11 cellular contexts compared by ENCODE assay signal in the genomic region with DNA sequence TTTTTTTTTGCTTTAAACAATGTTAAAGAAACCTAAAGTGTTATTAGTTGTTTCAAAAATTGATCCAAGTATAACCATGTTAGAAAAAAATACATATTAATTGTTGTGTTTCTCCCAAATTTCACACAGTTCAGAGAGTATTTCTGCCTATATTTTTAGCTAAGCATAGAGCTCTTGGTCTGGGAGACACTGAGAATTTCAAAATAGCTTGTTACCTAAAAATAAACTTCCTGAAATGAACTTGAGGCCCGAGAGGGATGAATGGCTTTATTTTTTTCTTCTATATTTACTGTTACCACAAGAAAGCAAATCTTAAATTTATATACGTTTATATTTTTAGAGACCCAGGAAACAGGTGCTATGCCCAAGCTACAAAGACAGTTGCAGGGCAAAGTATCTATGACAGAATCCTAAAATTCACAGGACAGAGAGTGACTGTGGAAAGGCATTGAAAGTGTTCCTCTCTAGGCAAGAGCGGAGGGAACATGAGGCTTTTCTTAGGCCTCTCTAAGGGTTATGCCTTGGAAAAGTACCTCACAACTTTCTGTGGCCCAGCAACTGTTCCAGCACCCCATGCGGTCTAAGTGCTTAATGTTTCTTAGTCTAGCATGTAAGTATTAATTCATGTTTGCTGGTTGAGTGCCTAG. TPM values are rescaled to one million over a fixed set of nuclear protein-coding genes. Genes with fewer than 3 reads are reported as not detected.
A peak's percentile ranks its signal among the peaks of the same experiment; 100 is the strongest.
DNase-seq lines count a peak whose midpoint lies in the region; ATAC-seq and TF ChIP-seq lines count a peak whose summit lies in the region.
"Had no signal": no experiment of that assay in that cellular context is flagged by ENCODE, and none has a peak within 500 bp of the region (broad histone marks: within the 10 kb centered on the region; RNA-seq: fewer than 3 reads in every experiment).

No MANE protein-coding gene starts in this region.

- H3K27ac ChIP-seq in ACC112 (ENCODE audit: low read depth, low read length) (peak overlapping the region; percentile 72), osteoblast (ENCODE audit: low read depth, low read length) (no peak overlapping the region)

- peaks cover 96% of the 10 kb centered on the region for H3K4me1 Mint-ChIP-seq in activated T-cell treated with anti-CD3 and anti-CD28 coated beads, Interleukin-2, amount 50 U/mL, for 72 hours (ENCODE audit: low read depth)
- peaks cover 69% of the 10 kb centered on the region for H3K4me1 Mint-ChIP-seq in memory B cell

- peaks cover 63% of the 10 kb centered on the region for H3K4me1 ChIP-seq in ACC112 (ENCODE audit: control insufficient read depth, insufficient read depth, low read length, unreplicated experiment)
- peaks cover 18% of the 10 kb centered on the region for H3K4me1 ChIP-seq in osteoblast (ENCODE audit: insufficient read depth, low read length)

- H3K9me3 ChIP-seq in osteoblast (ENCODE audit: low read depth, low read length): no peaks in the 10 kb centered on the region

- ATAC-seq in GM21423 (IDR thresholded peaks at IDR 0.05; ENCODE audit: unreplicated experiment) (peak; percentile 26), memory B cell (ENCODE audit: low read depth) (no peak)
- ATAC-seq in activated T-cell treated with anti-CD3 and anti-CD28 coated beads, Interleukin-2, amount 50 U/mL, for 72 hours (replicated peaks in 1 of 2): no peak

- peaks cover 94% of the 10 kb centered on the region for H3K79me2 ChIP-seq in ACC112 (ENCODE audit: control insufficient read depth, insufficient read depth, low read length, unreplicated experiment)
- H3K79me2 ChIP-seq in osteoblast (ENCODE audit: insufficient read depth, low read length): peaks cover 85% of the 10 kb centered on the region

- no peak for DNase-seq in activated T-cell treated with anti-CD3 and anti-CD28 coated beads, Interleukin-2, amount 50 U/mL, for 72 hours
- DNase-seq in memory B cell (ENCODE audit: low spot score in 2 of 2) (no peak), GM03348 (ENCODE audit: low spot score) (no peak), osteoblast (ENCODE audit: insufficient read length, low spot score, missing footprints) (no peak), NK-92 (lab: John Stamatoyannopoulos, UW; ENCODE audit: unreplicated experiment) (no peak)
- DNase-seq in central memory CD4-positive, alpha-beta T cell: no peak
- DNase-seq: activated CD8-positive, alpha-beta memory T cell treated with anti-CD3 and anti-CD28 coated beads, Interleukin-2, amount 50 U/mL, for 48 hours; erythroblast; NCI-H748 treated with DMSO at 0.1 percent for 48 hours had no signal

- H3K9me3 Mint-ChIP-seq in activated T-cell treated with anti-CD3 and anti-CD28 coated beads, Interleukin-2, amount 50 U/mL, for 72 hours: no peaks in the 10 kb centered on the region
- no peaks in the 10 kb centered on the region for H3K9me3 Mint-ChIP-seq in memory B cell

- H3K27me3 ChIP-seq in ACC112 (ENCODE audit: insufficient read depth, low read length) (no peaks in the 10 kb centered on the region), osteoblast (ENCODE audit: insufficient read depth, low read length) (no peaks in the 10 kb centered on the region)

- H2AFZ ChIP-seq in ACC112 (ENCODE audit: low read length, unreplicated experiment) (no peak overlapping the region), osteoblast (ENCODE audit: low read length) (no peak overlapping the region)

- peak overlapping the region; percentile 62 for H3K4me3 Mint-ChIP-seq in activated T-cell treated with anti-CD3 and anti-CD28 coated beads, Interleukin-2, amount 50 U/mL, for 72 hours
- no peak overlapping the region for H3K4me3 Mint-ChIP-seq in memory B cell

- H3K4me2 ChIP-seq in osteoblast (ENCODE audit: insufficient read depth, low read length): no peak overlapping the region

- no peaks in the 10 kb centered on the region for H3K27me3 Mint-ChIP-seq in activated T-cell treated with anti-CD3 and anti-CD28 coated beads, Interleukin-2, amount 50 U/mL, for 72 hours (ENCODE audit: low read depth)
- no peaks in the 10 kb centered on the region for H3K27me3 Mint-ChIP-seq in memory B cell

- no peak for TF ChIP-seq CTCF in osteoblast (IDR thresholded peaks at IDR 0.05; ENCODE audit: extremely low read depth, low read depth, low read length)

- H3K4me3 ChIP-seq in ACC112 (ENCODE audit: low read depth, low read length) (no peak overlapping the region), osteoblast (ENCODE audit: insufficient read depth, low read length) (no peak overlapping the region)

- peaks cover 8% of the 10 kb centered on the region for H4K20me1 ChIP-seq in osteoblast (ENCODE audit: insufficient read depth, low read length)

- H3K36me3 ChIP-seq in ACC112 (ENCODE audit: insufficient read depth, low read length) (peaks cover 47% of the 10 kb centered on the region), osteoblast (ENCODE audit: insufficient read depth, low read length) (peaks cover 32% of the 10 kb centered on the region)

- H3K27ac Mint-ChIP-seq in activated T-cell treated with anti-CD3 and anti-CD28 coated beads, Interleukin-2, amount 50 U/mL, for 72 hours: peak overlapping the region; percentile 95
- peak overlapping the region; percentile 94 for H3K27ac Mint-ChIP-seq in memory B cell

- H3K36me3 Mint-ChIP-seq in activated T-cell treated with anti-CD3 and anti-CD28 coated beads, Interleukin-2, amount 50 U/mL, for 72 hours (ENCODE audit: insufficient read depth in 2 of 2): peaks cover 6 to 19% of the 10 kb centered on the region in 2 donors
- H3K36me3 Mint-ChIP-seq in memory B cell: peaks cover 20% of the 10 kb centered on the region

RNA-seq across cellular contexts. Expression of a gene that starts 36.4 kb away (rescaled TPM):
- total RNA-seq in activated T-cell treated with anti-CD3 and anti-CD28 coated beads, Interleukin-2, amount 50 U/mL, for 72 hours: 10 to 100 TPM; 37.7 to 45.9 TPM
- 118 and 162 TPM in 2 replicates for total RNA-seq in osteoblast
